Comparison of ENCODE assay signal across 17 cellular contexts in genomic region chr12:52662093-52663006, GRCh38. TPM values are rescaled to one million over a fixed set of nuclear protein-coding genes. Genes with fewer than 3 reads are reported as not detected.
DNase-seq lines count a peak whose midpoint lies in the region; ATAC-seq and TF ChIP-seq lines count a peak whose summit lies in the region.
"Had no signal": no experiment of that assay in that cellular context is flagged by ENCODE, and none has a peak within 500 bp of the region (broad histone marks: within the 10 kb centered on the region; RNA-seq: fewer than 3 reads in every experiment).

No MANE protein-coding gene starts in this region.

- H3K9me3 ChIP-seq in T-helper 17 cell (ENCODE audit: control insufficient read depth, low read length, poor library complexity, severe bottlenecking) = no peaks in the 10 kb centered on the region

- H3K27me3 Mint-ChIP-seq in T-helper 17 cell = peaks cover 67% of the 10 kb centered on the region
- no peaks in the 10 kb centered on the region for H3K27me3 Mint-ChIP-seq in natural killer cell treated with Interleukin-12 subunit alpha and Interleukin-12 subunit beta and Interleukin-15 and Interleukin-18, amount 100 ng/mL, for 72 hours

- H3K36me3 Mint-ChIP-seq in T-helper 17 cell (ENCODE audit: low read depth) = no peaks in the 10 kb centered on the region
- no peaks in the 10 kb centered on the region for H3K36me3 Mint-ChIP-seq in natural killer cell treated with Interleukin-12 subunit alpha and Interleukin-12 subunit beta and Interleukin-15 and Interleukin-18, amount 100 ng/mL, for 72 hours

- ATAC-seq in Right ventricle myocardium inferior (peak; percentile 41), T-helper 17 cell (no peak), HG03565 (IDR thresholded peaks at IDR 0.05; ENCODE audit: unreplicated experiment) (no peak)
- peak; percentile 40 to 41 for ATAC-seq in natural killer cell treated with Interleukin-12 subunit alpha and Interleukin-12 subunit beta and Interleukin-15 and Interleukin-18, amount 100 ng/mL, for 72 hours
- ATAC-seq: Panc1 had no signal

- no peaks in the 10 kb centered on the region for H3K9me3 Mint-ChIP-seq in natural killer cell treated with Interleukin-12 subunit alpha and Interleukin-12 subunit beta and Interleukin-15 and Interleukin-18, amount 100 ng/mL, for 72 hours

- no peak for TF ChIP-seq CTCF in coronary artery (IDR thresholded peaks at IDR 0.05)

- no peak overlapping the region for H3K27ac ChIP-seq in coronary artery
- H3K27ac ChIP-seq: KMS-11 had no signal

- H3K4me3 Mint-ChIP-seq in T-helper 17 cell = peak overlapping the region; percentile 25
- H3K4me3 Mint-ChIP-seq in natural killer cell treated with Interleukin-12 subunit alpha and Interleukin-12 subunit beta and Interleukin-15 and Interleukin-18, amount 100 ng/mL, for 72 hours = peak overlapping the region; percentile 11

- no peak overlapping the region for H3K4me3 ChIP-seq in coronary artery

- intact Hi-C loops in Right ventricle myocardium inferior (cut with DNase I) (no loop called here), cardiac septum (cut with DNase I) (no loop called here)

- DNase-seq in Right ventricle myocardium inferior (ENCODE audit: missing footprints) = no peak
- no peak for DNase-seq in cardiac septum (ENCODE audit: low spot score)
- no peak for DNase-seq in T-helper 17 cell
- peak; percentile 52 for DNase-seq in coronary artery (ENCODE audit: low spot score)
- no peak for DNase-seq in natural killer cell treated with Interleukin-12 subunit alpha and Interleukin-12 subunit beta and Interleukin-15 and Interleukin-18, amount 100 ng/mL, for 72 hours (ENCODE audit: low spot score)
- DNase-seq in effector CD4-positive, alpha-beta T cell = no peak
- no peak for DNase-seq in SKM-1 (lab: John Stamatoyannopoulos, UW; ENCODE audit: unreplicated experiment)
- DNase-seq: 8988T, GOT3, NCI-H1092 treated with DMSO at 0.1 percent for 48 hours, NCI-H2081 treated with DMSO at 0.1 percent for 48 hours, NCI-H510A, NCI-H82 had no signal

- peaks cover 7% of the 10 kb centered on the region for H3K4me1 Mint-ChIP-seq in T-helper 17 cell
- H3K4me1 Mint-ChIP-seq in natural killer cell treated with Interleukin-12 subunit alpha and Interleukin-12 subunit beta and Interleukin-15 and Interleukin-18, amount 100 ng/mL, for 72 hours (ENCODE audit: low read depth in 2 of 2) = peaks cover 26 to 32% of the 10 kb centered on the region in 2 donors

- H3K27ac Mint-ChIP-seq in T-helper 17 cell = peak overlapping the region; percentile 19
- H3K27ac Mint-ChIP-seq in natural killer cell treated with Interleukin-12 subunit alpha and Interleukin-12 subunit beta and Interleukin-15 and Interleukin-18, amount 100 ng/mL, for 72 hours = no peak overlapping the region

RNA-seq across cellular contexts. Expression of gene KRT2, which starts 10.3 kb away (rescaled TPM):
- not detected for total RNA-seq in Right ventricle myocardium inferior
- total RNA-seq in cardiac septum = not detected
- not detected for total RNA-seq in T-helper 17 cell
- total RNA-seq in natural killer cell treated with Interleukin-12 subunit alpha and Interleukin-12 subunit beta and Interleukin-15 and Interleukin-18, amount 100 ng/mL, for 72 hours = not detected
- total RNA-seq: MCF 10A had no signal

RNA-seq across cellular contexts. Expression of gene KRT1, which starts 17.9 kb away (rescaled TPM):
- total RNA-seq in Right ventricle myocardium inferior = not detected
- not detected for total RNA-seq in cardiac septum
- total RNA-seq in T-helper 17 cell = 1 to 10 TPM in 1 of 2 donors, under 1 TPM in 1; 0.83 to 3.1 TPM
- total RNA-seq in natural killer cell treated with Interleukin-12 subunit alpha and Interleukin-12 subunit beta and Interleukin-15 and Interleukin-18, amount 100 ng/mL, for 72 hours = not detected
- total RNA-seq: MCF 10A had no signal

RNA-seq across cellular contexts. Expression of gene KRT77, which starts 41.0 kb away (rescaled TPM):
- not detected for total RNA-seq in Right ventricle myocardium inferior
- not detected for total RNA-seq in cardiac septum
- not detected for total RNA-seq in T-helper 17 cell
- not detected for total RNA-seq in natural killer cell treated with Interleukin-12 subunit alpha and Interleukin-12 subunit beta and Interleukin-15 and Interleukin-18, amount 100 ng/mL, for 72 hours
- total RNA-seq: MCF 10A had no signal

RNA-seq across cellular contexts. Expression of gene KRT73, which starts 44.0 kb away (rescaled TPM):
- total RNA-seq in Right ventricle myocardium inferior (not detected), cardiac septum (not detected), T-helper 17 cell (1 to 10 TPM in 1 of 2 donors, under 1 TPM in 1; 0.40 to 1.1 TPM)
- total RNA-seq in natural killer cell treated with Interleukin-12 subunit alpha and Interleukin-12 subunit beta and Interleukin-15 and Interleukin-18, amount 100 ng/mL, for 72 hours = under 1 TPM in 1 of 2 donors, not detected in 1; 0.52 TPM
- total RNA-seq: MCF 10A had no signal

Comparison
In these comparisons a context has a peak if more than half of its experiments do, and no peak if none do; other contexts are left out.
1. ATAC-seq: peak in Right ventricle myocardium inferior (single experiment) and natural killer cell treated with Interleukin-12 subunit alpha and Interleukin-12 subunit beta and Interleukin-15 and Interleukin-18, amount 100 ng/mL, for 72 hours (2 of 2); none in T-helper 17 cell (single experiment) and HG03565 (single experiment).